In the genomic region with DNA sequence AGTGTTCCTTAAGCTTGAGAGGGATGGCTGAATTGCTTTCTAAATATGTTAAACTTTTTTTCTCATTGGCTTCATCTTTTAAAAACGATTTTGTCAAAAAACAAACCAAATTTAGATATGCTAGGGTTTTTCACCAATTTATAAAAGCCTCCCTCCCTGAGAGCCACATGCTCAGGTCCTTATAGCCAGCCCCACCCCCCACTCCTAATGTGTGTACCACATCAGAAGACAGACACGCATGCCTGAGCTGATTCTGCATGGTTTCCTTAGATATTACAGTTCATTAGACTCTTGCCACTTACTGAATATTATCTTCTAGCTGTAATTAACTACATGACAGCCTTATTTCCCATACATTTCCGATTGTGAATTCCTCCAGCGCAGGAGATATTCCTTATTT, we compare ENCODE assay signal across 8 cellular contexts. TPM values are rescaled to one million over a fixed set of nuclear protein-coding genes. Genes with fewer than 3 reads are reported as not detected.
DNase-seq lines count a peak whose midpoint lies in the region; ATAC-seq and TF ChIP-seq lines count a peak whose summit lies in the region.

No MANE protein-coding gene starts in this region.

- H3K4me1 Mint-ChIP-seq in activated CD8-positive, alpha-beta T cell treated with anti-CD3 and anti-CD28 coated beads, Interleukin-2, amount 10 ng/mL, durations not matched to agents 7 days and 5 days (ENCODE audit: low read depth): peaks cover 60% of the 10 kb centered on the region

- H3K27ac ChIP-seq in BLaER1 treated with 17β-estradiol and CSF1 and Interleukin-3, amounts not matched to agents 10 nM and 100 nM: peak overlapping the region in 10 of 11 experiments; percentile 98 to 100 (median 99); a peak in 19 of 22 replicates
- H3K27ac ChIP-seq in Karpas-422 (ENCODE audit: low read length): peak overlapping the region; percentile 74

- peaks cover 53 to 67% (median 56%) of the 10 kb centered on the region in 11 experiments for H4K20me1 ChIP-seq in BLaER1 treated with 17β-estradiol and CSF1 and Interleukin-3, amounts not matched to agents 10 nM and 100 nM
- H4K20me1 ChIP-seq in Karpas-422 (ENCODE audit: insufficient read depth, low read depth, low read length): peaks cover 55% of the 10 kb centered on the region

- no peaks in the 10 kb centered on the region for H3K9me2 ChIP-seq in Karpas-422 (replicated peaks; ENCODE audit: insufficient read depth, low read length)

- DNase-seq in Karpas-422: peak; percentile 72
- DNase-seq in activated CD8-positive, alpha-beta T cell treated with anti-CD3 and anti-CD28 coated beads, Interleukin-2, amount 10 ng/mL, durations not matched to agents 7 days and 5 days: peak; percentile 63
- DNase-seq in fibroblast of villous mesenchyme (ENCODE audit: low read depth): peak; percentile 48
- no peak for DNase-seq in NCI-H2107 treated with DMSO at 0.1 percent for 48 hours (lab: John Stamatoyannopoulos, UW; ENCODE audit: unreplicated experiment)

- no peaks in the 10 kb centered on the region for H3K9me3 ChIP-seq in BLaER1 treated with 17β-estradiol and CSF1 and Interleukin-3, amounts not matched to agents 10 nM and 100 nM (replicated peaks in 1 of 11)
- H3K9me3 ChIP-seq in Karpas-422 (ENCODE audit: low read length) (no peaks in the 10 kb centered on the region), skeletal muscle satellite cell (replicated peaks; ENCODE audit: low read length) (no peaks in the 10 kb centered on the region)

- H3K4me2 ChIP-seq in BLaER1 treated with 17β-estradiol and CSF1 and Interleukin-3, amounts not matched to agents 10 nM and 100 nM: peak overlapping the region; percentile 82 to 97 (median 90)
- peak overlapping the region; percentile 96 for H3K4me2 ChIP-seq in Karpas-422 (ENCODE audit: low read depth, low read length, poor library complexity, severe bottlenecking)
- H3K4me2 ChIP-seq in skeletal muscle satellite cell (ENCODE audit: low read length): peak overlapping the region; percentile 75

- H3K9ac ChIP-seq in BLaER1 treated with 17β-estradiol and CSF1 and Interleukin-3, amounts not matched to agents 10 nM and 100 nM: peak overlapping the region; percentile 97 to 100 (median 99)
- peak overlapping the region; percentile 91 for H3K9ac ChIP-seq in Karpas-422 (ENCODE audit: low read length)
- H3K9ac ChIP-seq in skeletal muscle satellite cell (ENCODE audit: low read depth, low read length): peak overlapping the region; percentile 98

- H2AFZ ChIP-seq in Karpas-422 (ENCODE audit: low read length): no peak overlapping the region

- peaks cover 67% of the 10 kb centered on the region for H3K79me2 ChIP-seq in Karpas-422 (ENCODE audit: low read length)

- no peaks in the 10 kb centered on the region for H3K9me3 Mint-ChIP-seq in activated CD8-positive, alpha-beta T cell treated with anti-CD3 and anti-CD28 coated beads, Interleukin-2, amount 10 ng/mL, durations not matched to agents 7 days and 5 days (ENCODE audit: insufficient read depth)

- POLR2A ChIA-PET in activated CD8-positive, alpha-beta T cell treated with anti-CD3 and anti-CD28 coated beads, Interleukin-2, amount 10 ng/mL, durations not matched to agents 7 days and 5 days (lab: Charles Lee): interaction anchor here (0.7 to 1.2 kb wide), 2 partner anchors 23 to 69 kb away, joined by 3 read pairs; no protein-coding TSS in a partner anchor

- H3K36me3 Mint-ChIP-seq in activated CD8-positive, alpha-beta T cell treated with anti-CD3 and anti-CD28 coated beads, Interleukin-2, amount 10 ng/mL, durations not matched to agents 7 days and 5 days (ENCODE audit: low read depth): peaks cover 11% of the 10 kb centered on the region

- peak overlapping the region; percentile 90 for H3K27ac Mint-ChIP-seq in activated CD8-positive, alpha-beta T cell treated with anti-CD3 and anti-CD28 coated beads, Interleukin-2, amount 10 ng/mL, durations not matched to agents 7 days and 5 days

- H3K36me3 ChIP-seq in BLaER1 treated with 17β-estradiol and CSF1 and Interleukin-3, amounts not matched to agents 10 nM and 100 nM: peaks cover 0 to 4% (median 0%) of the 10 kb centered on the region in 11 experiments; a peak in 1 of 22 replicates
- H3K36me3 ChIP-seq in Karpas-422 (ENCODE audit: insufficient read depth, low read length) (no peaks in the 10 kb centered on the region), skeletal muscle satellite cell (ENCODE audit: insufficient read depth, low read length) (no peaks in the 10 kb centered on the region)

- H3K27me3 ChIP-seq in BLaER1 treated with 17β-estradiol and CSF1 and Interleukin-3, amounts not matched to agents 10 nM and 100 nM: no peaks in the 10 kb centered on the region
- H3K27me3 ChIP-seq in Karpas-422 (ENCODE audit: low read length): no peaks in the 10 kb centered on the region
- no peaks in the 10 kb centered on the region for H3K27me3 ChIP-seq in skeletal muscle satellite cell (ENCODE audit: control insufficient read depth, insufficient read depth, low read length)

- TF ChIP-seq CTCF in fibroblast of villous mesenchyme (IDR thresholded peaks at IDR 0.05; ENCODE audit: insufficient read depth, low read depth, low read length): no peak

- peak overlapping the region; percentile 84 to 97 (median 91) for H3K4me3 ChIP-seq in BLaER1 treated with 17β-estradiol and CSF1 and Interleukin-3, amounts not matched to agents 10 nM and 100 nM
- H3K4me3 ChIP-seq in Karpas-422 (ENCODE audit: low read length) (peak overlapping the region; percentile 84), fibroblast of villous mesenchyme (ENCODE audit: low read depth, low read length) (peak overlapping the region; percentile 66), skeletal muscle satellite cell (ENCODE audit: low read length) (peak overlapping the region; percentile 92)

- ATAC-seq in activated CD8-positive, alpha-beta T cell treated with anti-CD3 and anti-CD28 coated beads, Interleukin-2, amount 10 ng/mL, durations not matched to agents 7 days and 5 days: no peak
- ATAC-seq in GM21786 (IDR thresholded peaks at IDR 0.05; ENCODE audit: unreplicated experiment) (no peak), HG03045 (IDR thresholded peaks at IDR 0.05; ENCODE audit: unreplicated experiment) (no peak)

- H3K4me1 ChIP-seq in BLaER1 treated with 17β-estradiol and CSF1 and Interleukin-3, amounts not matched to agents 10 nM and 100 nM: peaks cover 46 to 74% (median 64%) of the 10 kb centered on the region in 10 experiments
- peaks cover 70% of the 10 kb centered on the region for H3K4me1 ChIP-seq in Karpas-422 (ENCODE audit: low read length)
- peaks cover 29% of the 10 kb centered on the region for H3K4me1 ChIP-seq in skeletal muscle satellite cell (ENCODE audit: control insufficient read depth, insufficient read depth, low read length)

- peak overlapping the region; percentile 90 for H3K4me3 Mint-ChIP-seq in activated CD8-positive, alpha-beta T cell treated with anti-CD3 and anti-CD28 coated beads, Interleukin-2, amount 10 ng/mL, durations not matched to agents 7 days and 5 days

- CTCF ChIA-PET in activated CD8-positive, alpha-beta T cell treated with anti-CD3 and anti-CD28 coated beads, Interleukin-2, amount 10 ng/mL, durations not matched to agents 7 days and 5 days (lab: Charles Lee): interaction anchor here (0.7 to 1.6 kb wide), 6 partner anchors 9 to 305 kb away, joined by 3 to 7 read pairs (median 3); no protein-coding TSS in a partner anchor

- H3K27me3 Mint-ChIP-seq in activated CD8-positive, alpha-beta T cell treated with anti-CD3 and anti-CD28 coated beads, Interleukin-2, amount 10 ng/mL, durations not matched to agents 7 days and 5 days (ENCODE audit: low read depth): peaks cover 8% of the 10 kb centered on the region

RNA-seq across cellular contexts. Expression of a gene that starts 2.0 kb away (rescaled TPM):
- total RNA-seq in Karpas-422 (2014; rRNA removed; shearing (Covaris generic); ENCODE audit: low replicate concordance): 42.4 and 55.5 TPM in 2 replicates
- 10 to 100 TPM; 55.8 to 57.6 TPM for total RNA-seq in activated CD8-positive, alpha-beta T cell treated with anti-CD3 and anti-CD28 coated beads, Interleukin-2, amount 10 ng/mL, durations not matched to agents 7 days and 5 days
- total RNA-seq in fibroblast of villous mesenchyme: 41.9 and 61.7 TPM in 2 replicates
- 36.5 and 40.8 TPM in 2 replicates for total RNA-seq in skeletal muscle satellite cell (2012; rRNA removed)
